Comparison of ENCODE assay signal across 8 cellular contexts in the genomic region with DNA sequence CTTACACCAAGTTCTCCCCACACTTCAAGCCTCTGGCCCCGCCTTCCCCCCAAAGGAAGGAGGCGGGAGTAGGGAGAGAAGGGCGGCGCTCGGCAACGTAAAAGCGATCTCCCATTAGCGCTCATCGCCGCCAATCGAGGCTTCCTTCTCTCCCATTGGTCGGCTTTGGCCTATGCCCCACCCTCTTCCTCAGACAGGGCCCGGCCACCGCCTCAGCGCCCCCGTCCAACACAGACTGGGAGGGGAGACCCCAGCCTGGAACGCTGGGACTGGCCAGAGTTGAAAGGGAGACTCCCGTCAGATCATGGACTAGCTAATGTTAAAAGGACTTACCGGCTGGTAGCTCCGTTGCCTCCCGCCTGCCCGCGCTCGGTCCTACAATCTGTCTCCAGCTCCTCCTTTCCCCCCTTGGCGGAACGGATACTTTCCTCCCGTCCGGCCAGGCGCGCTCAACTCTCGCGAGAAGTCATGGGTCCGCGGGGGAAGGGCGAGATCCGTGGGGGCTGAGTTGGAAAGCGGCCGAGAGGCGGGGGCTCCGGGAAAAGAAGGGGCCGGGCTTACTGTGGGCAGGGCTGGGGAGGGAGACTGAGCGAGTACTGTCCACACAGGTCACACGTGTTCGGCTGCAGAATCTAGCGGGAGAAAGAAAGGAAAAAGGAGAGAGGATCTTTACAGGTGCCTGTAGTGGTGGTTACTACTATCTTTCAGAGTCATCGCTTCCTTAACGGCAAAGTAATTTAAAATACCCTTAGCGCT.
DNase-seq lines count a peak whose midpoint lies in the region; ATAC-seq and TF ChIP-seq lines count a peak whose summit lies in the region.

TSS of gene ATF7 (minus strand) at position 437 of the 756 bp plus-strand sequence. CDS start 25,382 bp downstream, outside the sequence.

- H3K36me3 ChIP-seq in ES-I3 (ENCODE audit: insufficient read depth, low read length) (no peaks in the 10 kb centered on the region), HAP-1 (replicated peaks) (no peaks in the 10 kb centered on the region), MM.1S (replicated peaks; ENCODE audit: insufficient read depth, low read length) (no peaks in the 10 kb centered on the region)

- H3K9me3 ChIP-seq in ES-I3 (ENCODE audit: control insufficient read depth, insufficient read depth, low read length), result no peaks in the 10 kb centered on the region
- no peaks in the 10 kb centered on the region for H3K9me3 ChIP-seq in HAP-1
- H3K9me3 ChIP-seq in MM.1S (replicated peaks; ENCODE audit: insufficient read depth, low read length), result no peaks in the 10 kb centered on the region

- H3K4me1 Mint-ChIP-seq in nephron progenitor cell, result peaks cover 51% of the 10 kb centered on the region
- H3K4me1 Mint-ChIP-seq in stimulated activated naive CD8-positive, alpha-beta T cell treated with anti-CD3 and anti-CD28 coated beads, Interleukin-15, amount 100 ng/mL, for 72 hours, result peaks cover 43% of the 10 kb centered on the region

- peaks cover 5% of the 10 kb centered on the region for H3K9me3 Mint-ChIP-seq in nephron progenitor cell
- no peaks in the 10 kb centered on the region for H3K9me3 Mint-ChIP-seq in stimulated activated naive CD8-positive, alpha-beta T cell treated with anti-CD3 and anti-CD28 coated beads, Interleukin-15, amount 100 ng/mL, for 72 hours

- H4K20me1 ChIP-seq in MM.1S (ENCODE audit: insufficient read depth, low read length), result no peaks in the 10 kb centered on the region

- H3K4me3 Mint-ChIP-seq in nephron progenitor cell, result peak within 1 kb of the TSS; percentile 96
- peak within 1 kb of the TSS; percentile 95 to 97 for H3K4me3 Mint-ChIP-seq in stimulated activated naive CD8-positive, alpha-beta T cell treated with anti-CD3 and anti-CD28 coated beads, Interleukin-15, amount 100 ng/mL, for 72 hours

- TF ChIP-seq CTCF in MM.1S (IDR thresholded peaks at IDR 0.05; ENCODE audit: low read length), result no peak
- no peak for TF ChIP-seq CTCF in nephron progenitor cell (IDR thresholded peaks at IDR 0.05)

- peak within 1 kb of the TSS; percentile 88 for H3K9ac ChIP-seq in ES-I3 (ENCODE audit: low read depth, low read length)
- peak within 1 kb of the TSS; percentile 80 for H3K9ac ChIP-seq in MM.1S (ENCODE audit: low read length)

- H3K27me3 ChIP-seq in HAP-1 (ENCODE audit: low read depth) (no peaks in the 10 kb centered on the region), MM.1S (replicated peaks; ENCODE audit: insufficient read depth, low read length) (no peaks in the 10 kb centered on the region)

- H3K4me1 ChIP-seq in ES-I3 (ENCODE audit: insufficient read depth, low read length) (peaks cover 12% of the 10 kb centered on the region; the same call in 1 of the 2 replicates), HAP-1 (peaks cover 25% of the 10 kb centered on the region), MM.1S (ENCODE audit: low read length) (peaks cover 16% of the 10 kb centered on the region)

- peaks cover 13% of the 10 kb centered on the region for H3K36me3 Mint-ChIP-seq in nephron progenitor cell (ENCODE audit: low read depth)

- peaks cover 6% of the 10 kb centered on the region; the same call in 1 of the 2 replicates for H3F3A ChIP-seq in MM.1S (ENCODE audit: insufficient read depth, low read length)

- DNase-seq in HAP-1 (ENCODE audit: low spot score in 2 of 2) (peak; percentile 97 to 99), MM.1S (peak; percentile 96), SIG-M5 (lab: John Stamatoyannopoulos, UW) (peak; percentile 89), activated gamma-delta T cell (lab: John Stamatoyannopoulos, UW) (peak; percentile 93), fibroblast of the conjunctiva (ENCODE audit: low read depth) (peak; percentile 98), nephron progenitor cell (peak; percentile 99)
- peak; percentile 98 to 99 for DNase-seq in stimulated activated naive CD8-positive, alpha-beta T cell treated with anti-CD3 and anti-CD28 coated beads, Interleukin-15, amount 100 ng/mL, for 72 hours

- peak within 1 kb of the TSS; percentile 77 for H2AFZ ChIP-seq in MM.1S (ENCODE audit: low read length)

- peak within 1 kb of the TSS; percentile 99 for H3K27ac Mint-ChIP-seq in nephron progenitor cell
- H3K27ac Mint-ChIP-seq in stimulated activated naive CD8-positive, alpha-beta T cell treated with anti-CD3 and anti-CD28 coated beads, Interleukin-15, amount 100 ng/mL, for 72 hours, result peak within 1 kb of the TSS; percentile 99

- H3K9me2 ChIP-seq in MM.1S (replicated peaks; ENCODE audit: insufficient read depth, low read length), result no peaks in the 10 kb centered on the region

- peaks cover 45% of the 10 kb centered on the region for H3K79me2 ChIP-seq in MM.1S (ENCODE audit: low read length)

- peak; percentile 98 for ATAC-seq in stimulated activated naive CD8-positive, alpha-beta T cell treated with anti-CD3 and anti-CD28 coated beads, Interleukin-15, amount 100 ng/mL, for 72 hours

- H3K27ac ChIP-seq in MM.1S (ENCODE audit: low read length), result peak within 1 kb of the TSS; percentile 50; the same call in 1 of the 2 replicates

- in situ Hi-C loops in HAP-1 (cut with MboI; ENCODE audit: low sequenced_read_pairs), result no loop called here

- H3K4me2 ChIP-seq in MM.1S (ENCODE audit: low read depth, low read length), result peak within 1 kb of the TSS; percentile 92

- H3K4me3 ChIP-seq in HAP-1, result peak within 1 kb of the TSS; percentile 71
- H3K4me3 ChIP-seq in MM.1S (ENCODE audit: low read length), result peak within 1 kb of the TSS; percentile 89

- H3K27me3 Mint-ChIP-seq in nephron progenitor cell (ENCODE audit: low read depth, poor library complexity), result peaks cover 4% of the 10 kb centered on the region
- no peaks in the 10 kb centered on the region for H3K27me3 Mint-ChIP-seq in stimulated activated naive CD8-positive, alpha-beta T cell treated with anti-CD3 and anti-CD28 coated beads, Interleukin-15, amount 100 ng/mL, for 72 hours

Comparison
In these comparisons a context has a peak if more than half of its experiments do, and no peak if none do; other contexts are left out.
1. Peak in every context shown above with its lines: DNase-seq, ATAC-seq, H3K4me3 ChIP-seq and H3K27ac ChIP-seq.